13 cellular contexts compared by ENCODE assay signal in the genomic region with DNA sequence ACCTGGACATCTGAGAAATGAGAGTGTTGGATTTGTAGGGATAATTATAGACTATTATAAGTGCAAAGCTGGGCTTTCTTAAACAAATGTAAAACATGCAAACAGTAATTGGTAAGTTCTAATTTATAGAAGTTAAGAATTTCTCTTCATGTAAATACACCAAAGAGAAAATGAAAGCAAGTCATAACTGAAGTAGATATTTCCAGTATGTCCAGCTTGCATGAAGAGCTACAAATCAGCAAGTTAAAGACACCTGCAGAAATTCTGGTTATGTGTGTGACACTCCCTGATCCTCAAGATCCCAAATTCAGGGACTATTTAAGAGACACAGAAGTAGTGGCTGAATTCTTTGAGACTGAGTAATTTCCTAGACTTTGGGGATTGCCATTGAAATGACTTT.
DNase-seq lines count a peak whose midpoint lies in the region; ATAC-seq, FAIRE-seq and TF ChIP-seq lines count a peak whose summit lies in the region.
"Had no signal": no experiment of that assay in that cellular context is flagged by ENCODE, and none has a peak within 500 bp of the region (broad histone marks: within the 10 kb centered on the region; RNA-seq: fewer than 3 reads in every experiment).

No MANE protein-coding gene starts in this region.

- H3K9me3 Mint-ChIP-seq in memory B cell: no peaks in the 10 kb centered on the region
- H3K9me3 Mint-ChIP-seq: activated naive CD8-positive, alpha-beta T cell treated with anti-CD3 and anti-CD28 coated beads for 36 hours; GM23338 had no signal

- no peak for DNase-seq in H54 (ENCODE audit: insufficient read length, low spot score)
- DNase-seq in memory B cell (ENCODE audit: low spot score in 2 of 2): no peak
- no peak for DNase-seq in PC-9
- no peak for DNase-seq in HCEC 1CT
- no peak for DNase-seq in A673 (ENCODE audit: low spot score)
- DNase-seq: activated naive CD8-positive, alpha-beta T cell treated with anti-CD3 and anti-CD28 coated beads for 36 hours; cerebellar nuclear complex; nucleus accumbens; T1000 had no signal

- H2AFZ ChIP-seq in PC-9: no peak overlapping the region
- H2AFZ ChIP-seq: GM23338 had no signal

- FAIRE-seq in H54 (lab: Jason Lieb, UNC): peak; percentile 90

- POLR2A ChIA-PET in PC-9 (lab: Charles Lee; ENCODE audit: unreplicated experiment) (no interaction called here), A673 (lab: Charles Lee; ENCODE audit: low non-redundant PET) (no interaction called here)

- peak overlapping the region; percentile 54 for H3K4me3 Mint-ChIP-seq in memory B cell
- H3K4me3 Mint-ChIP-seq: activated naive CD8-positive, alpha-beta T cell treated with anti-CD3 and anti-CD28 coated beads for 36 hours; GM23338 had no signal

- TF ChIP-seq POLR2A in H54 (IDR thresholded peaks at IDR 0.05; ENCODE audit: low read depth, low read length): no peak

- H3K27me3 Mint-ChIP-seq in memory B cell: no peaks in the 10 kb centered on the region
- H3K27me3 Mint-ChIP-seq: activated naive CD8-positive, alpha-beta T cell treated with anti-CD3 and anti-CD28 coated beads for 36 hours had no signal

- intact Hi-C loops in PC-9 (cut with micrococcal nuclease; ENCODE audit: unreplicated experiment) (no loop called here), A673 (cut with micrococcal nuclease; ENCODE audit: unreplicated experiment) (no loop called here)

- H3K36me3 ChIP-seq in PC-9 (ENCODE audit: low read depth) (no peaks in the 10 kb centered on the region), A673 (ENCODE audit: insufficient read depth, low read length, poor library complexity, severe bottlenecking) (no peaks in the 10 kb centered on the region)

- ATAC-seq in GM19035 (IDR thresholded peaks at IDR 0.05; ENCODE audit: unreplicated experiment) (peak; percentile 64), HG03175 (IDR thresholded peaks at IDR 0.05; ENCODE audit: unreplicated experiment) (peak; percentile 55), memory B cell (ENCODE audit: low read depth) (no peak)
- ATAC-seq: esophagus mucosa, GM23338 had no signal

- H3K4me3 ChIP-seq in PC-9: no peak overlapping the region
- H3K4me3 ChIP-seq in A673 (ENCODE audit: low read depth, low read length, poor library complexity, severe bottlenecking): no peak overlapping the region
- H3K4me3 ChIP-seq: GM23338 had no signal

- TF ChIP-seq CTCF in PC-9 (conservative IDR thresholded peaks at IDR 0.05): no peak
- TF ChIP-seq CTCF in A673 (conservative IDR thresholded peaks at IDR 0.05; ENCODE audit: low read depth, low read length): no peak

- H3K36me3 Mint-ChIP-seq in memory B cell: no peaks in the 10 kb centered on the region
- H3K36me3 Mint-ChIP-seq: activated naive CD8-positive, alpha-beta T cell treated with anti-CD3 and anti-CD28 coated beads for 36 hours had no signal

- H3K9me3 ChIP-seq in PC-9 (ENCODE audit: insufficient read depth, low read depth) (no peaks in the 10 kb centered on the region), A673 (ENCODE audit: low read depth, low read length, poor library complexity, severe bottlenecking) (no peaks in the 10 kb centered on the region)

- H3K4me1 ChIP-seq in PC-9 (replicated peaks; ENCODE audit: insufficient read depth) (no peaks in the 10 kb centered on the region), A673 (ENCODE audit: insufficient read depth, low read length, poor library complexity, severe bottlenecking) (no peaks in the 10 kb centered on the region)

- no peaks in the 10 kb centered on the region for H3K79me2 ChIP-seq in PC-9 (ENCODE audit: low read depth)

- H3K27me3 ChIP-seq in PC-9 (ENCODE audit: insufficient read depth, low read depth) (no peaks in the 10 kb centered on the region), A673 (replicated peaks; ENCODE audit: insufficient read depth, low read depth, low read length, poor library complexity) (peaks cover 16% of the 10 kb centered on the region)

- H3K27ac Mint-ChIP-seq in memory B cell: no peak overlapping the region
- H3K27ac Mint-ChIP-seq: activated naive CD8-positive, alpha-beta T cell treated with anti-CD3 and anti-CD28 coated beads for 36 hours; GM23338 had no signal

- CTCF ChIA-PET in PC-9 (lab: Charles Lee): no interaction called here
- CTCF ChIA-PET in A673 (lab: Charles Lee): no interaction called here

- H3K4me1 Mint-ChIP-seq in memory B cell: peaks cover 54% of the 10 kb centered on the region

- no peak overlapping the region for H3K4me2 ChIP-seq in PC-9
- H3K4me2 ChIP-seq: GM23338 had no signal

- no peaks in the 10 kb centered on the region for H4K20me1 ChIP-seq in PC-9 (ENCODE audit: insufficient read depth)

- H3F3A ChIP-seq in PC-9 (ENCODE audit: insufficient read depth, low read depth): no peaks in the 10 kb centered on the region

- BruUV-seq in PC-9 (replicated peaks; lab: Mats Ljungman, UMichigan): no TSS peak
- BruUV-seq in A673 (replicated peaks; lab: Mats Ljungman, UMichigan): no TSS peak

- H3K27ac ChIP-seq in PC-9 (no peak overlapping the region), A673 (ENCODE audit: low read depth, low read length, poor library complexity, severe bottlenecking) (no peak overlapping the region)

- H3K9me2 ChIP-seq in PC-9 (ENCODE audit: insufficient read depth): no peaks in the 10 kb centered on the region
